Comparison of ENCODE assay signal across 14 cellular contexts in the genomic region with DNA sequence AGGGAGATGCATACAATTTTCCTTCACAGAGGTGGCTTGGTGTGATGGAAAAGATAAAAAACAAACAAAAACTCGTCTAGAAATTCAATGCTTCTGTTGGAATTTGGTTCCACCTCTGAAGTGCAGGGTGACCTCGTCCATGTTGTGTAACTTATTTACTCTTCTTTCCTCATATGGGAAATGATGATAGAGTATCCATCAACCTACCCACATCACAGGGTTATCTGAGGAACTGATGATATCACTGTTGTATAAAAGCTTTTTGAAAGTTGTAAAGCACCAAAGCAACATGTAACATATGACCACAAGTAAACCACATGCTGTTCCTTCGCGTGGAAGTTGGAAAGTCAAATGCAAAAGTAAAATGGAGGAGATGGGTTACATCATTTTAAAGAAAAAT.
DNase-seq lines count a peak whose midpoint lies in the region; ATAC-seq, FAIRE-seq and TF ChIP-seq lines count a peak whose summit lies in the region.
"Had no signal": no experiment of that assay in that cellular context is flagged by ENCODE, and none has a peak within 500 bp of the region (broad histone marks: within the 10 kb centered on the region; RNA-seq: fewer than 3 reads in every experiment).

No MANE protein-coding gene starts in this region.

- H3K4me1 Mint-ChIP-seq in Caco-2 (ENCODE audit: low read depth, unreplicated experiment) = peaks cover 16% of the 10 kb centered on the region
- peaks cover 30% of the 10 kb centered on the region for H3K4me1 Mint-ChIP-seq in activated naive CD8-positive, alpha-beta T cell treated with anti-CD3 and anti-CD28 coated beads, Interleukin-2, amount 10 ng/mL, durations not matched to agents 7 days and 5 days

- 4% methylated on average over 4 of the region's 4 CpGs for WGBS in HepG2 (ENCODE audit: low lambda C conversion rate)

- DNase-seq in Caco-2 = peak in 1 of 2 experiments; percentile 43
- DNase-seq in Jurkat, Clone E6-1 (ENCODE audit: low read depth, low spot score) = peak; percentile 65
- no peak for DNase-seq in activated naive CD8-positive, alpha-beta T cell treated with anti-CD3 and anti-CD28 coated beads, Interleukin-2, amount 10 ng/mL, durations not matched to agents 7 days and 5 days
- peak; percentile 93 for DNase-seq in HepG2 (ENCODE audit: low spot score)
- DNase-seq in activated CD8-positive, alpha-beta memory T cell treated with anti-CD3 and anti-CD28 coated beads for 24 hours = no peak
- no peak for DNase-seq in DMS79 treated with DMSO at 0.1 percent for 48 hours (lab: John Stamatoyannopoulos, UW)
- DNase-seq in kidney = no peak
- DNase-seq: KG1, NCI-H748 treated with DMSO at 0.1 percent for 48 hours, psoas muscle, tibial artery had no signal

- intact Hi-C loops in Caco-2 (cut with micrococcal nuclease; ENCODE audit: unreplicated experiment) (no loop called here), HepG2 (cut with micrococcal nuclease; ENCODE audit: unreplicated experiment) (loop anchor here (1.0 kb wide), 2 partner anchors 13 to 356 kb away; no protein-coding TSS in a partner anchor), kidney (cut with DNase I) (no loop called here)

- ATAC-seq in activated naive CD8-positive, alpha-beta T cell treated with anti-CD3 and anti-CD28 coated beads, Interleukin-2, amount 10 ng/mL, durations not matched to agents 7 days and 5 days (ENCODE audit: low read depth) = peak; percentile 44
- ATAC-seq in HepG2 = peak; percentile 97
- ATAC-seq in HG03095 (IDR thresholded peaks at IDR 0.05; ENCODE audit: unreplicated experiment) = no peak
- ATAC-seq: gastroesophageal sphincter, psoas muscle had no signal

- H4K20me1 ChIP-seq in HepG2 (ENCODE audit: insufficient read depth, low read length) = no peaks in the 10 kb centered on the region

- H3K9me3 ChIP-seq in Caco-2 (no peaks in the 10 kb centered on the region), HepG2 (ENCODE audit: low read length) (no peaks in the 10 kb centered on the region), kidney (ENCODE audit: control insufficient read depth in 1 of 2, low read length in 2 of 2) (no peaks in the 10 kb centered on the region)
- H3K9me3 ChIP-seq: gastroesophageal sphincter, psoas muscle, tibial artery had no signal

- TF ChIP-seq EP300 in HepG2 (IDR thresholded peaks at IDR 0.05; ENCODE audit: low read depth in 2 of 2, low read length in 2 of 2) = peak; percentile 81 to 95
- peak; percentile 83 for TF ChIP-seq EP300 in HepG2 (CRISPR knock-in tag; IDR thresholded peaks at IDR 0.05; ENCODE audit: borderline replicate concordance)

- POLR2A ChIA-PET in Caco-2 (lab: Charles Lee) = no interaction called here
- POLR2A ChIA-PET in activated naive CD8-positive, alpha-beta T cell treated with anti-CD3 and anti-CD28 coated beads, Interleukin-2, amount 10 ng/mL, durations not matched to agents 7 days and 5 days (lab: Charles Lee) = interaction anchor here (0.7 kb wide), 1 partner anchor 347 kb away, joined by 3 read pairs; no protein-coding TSS in a partner anchor
- POLR2A ChIA-PET in HepG2 (lab: Yijun Ruan, JAX) = no interaction called here

- no peak overlapping the region for H3K4me3 Mint-ChIP-seq in Caco-2 (ENCODE audit: unreplicated experiment)
- H3K4me3 Mint-ChIP-seq in activated naive CD8-positive, alpha-beta T cell treated with anti-CD3 and anti-CD28 coated beads, Interleukin-2, amount 10 ng/mL, durations not matched to agents 7 days and 5 days = no peak overlapping the region

- CTCF ChIA-PET in Caco-2 (lab: Charles Lee) (no interaction called here), HepG2 (lab: Yijun Ruan, JAX; ENCODE audit: low intra/inter-chr PET ratio, low total read pairs) (no interaction called here)

- H3K36me3 ChIP-seq in Caco-2 (ENCODE audit: control insufficient read depth, insufficient read depth, low read length) (no peaks in the 10 kb centered on the region), HepG2 (replicated peaks in 1 of 2; ENCODE audit: control insufficient read depth in 1 of 2, insufficient read depth in 2 of 2, low read length in 2 of 2) (no peaks in the 10 kb centered on the region), kidney (ENCODE audit: control insufficient read depth in 1 of 2, insufficient read depth in 2 of 2, low read length in 2 of 2) (no peaks in the 10 kb centered on the region)
- H3K36me3 ChIP-seq: gastroesophageal sphincter, tibial artery had no signal

- FAIRE-seq in HepG2 (lab: Jason Lieb, UNC) (peak; percentile 66), kidney (lab: Jason Lieb, UNC) (no peak)

- peak overlapping the region; percentile 36 for H3K27ac Mint-ChIP-seq in Caco-2 (ENCODE audit: unreplicated experiment)
- H3K27ac Mint-ChIP-seq in activated naive CD8-positive, alpha-beta T cell treated with anti-CD3 and anti-CD28 coated beads, Interleukin-2, amount 10 ng/mL, durations not matched to agents 7 days and 5 days = peak overlapping the region; percentile 47

- H3K27ac ChIP-seq in HepG2 (ENCODE audit: extremely low read length, insufficient read depth, low read length) (no peak overlapping the region), kidney (ENCODE audit: low read depth in 2 of 2, low read length in 2 of 2) (no peak overlapping the region)
- H3K27ac ChIP-seq: gastroesophageal sphincter, psoas muscle, tibial artery had no signal

- no peak overlapping the region for H2AFZ ChIP-seq in HepG2 (ENCODE audit: low read length)

- H3K4me3 ChIP-seq in Caco-2 (ENCODE audit: low read depth, low read length) = no peak overlapping the region
- H3K4me3 ChIP-seq in Jurkat, Clone E6-1 (ENCODE audit: low read length) = no peak overlapping the region
- no peak overlapping the region for H3K4me3 ChIP-seq in HepG2 (replicated peaks in 1 of 3; ENCODE audit: insufficient read depth in 1 of 3, low read depth in 2 of 3, low read length in 3 of 3)
- no peak overlapping the region for H3K4me3 ChIP-seq in kidney (ENCODE audit: low read length in 2 of 2)
- H3K4me3 ChIP-seq: gastroesophageal sphincter, lung, psoas muscle, tibial artery had no signal

- in situ Hi-C loops in HepG2 (cut with HindIII; ENCODE audit: extremely low pct_ligation_motif_present, low pct_unique_long_range_greater_than_20kb) = no loop called here

- peaks cover 17% of the 10 kb centered on the region for H3K4me1 ChIP-seq in Caco-2
- H3K4me1 ChIP-seq in HepG2 (ENCODE audit: insufficient read depth, low read length) = peaks cover 21% of the 10 kb centered on the region
- H3K4me1 ChIP-seq in kidney (ENCODE audit: control insufficient read depth in 1 of 2, insufficient read depth in 1 of 2, low read depth in 1 of 2, low read length in 2 of 2) = no peaks in the 10 kb centered on the region
- H3K4me1 ChIP-seq: gastroesophageal sphincter, tibial artery had no signal

- H3K9ac ChIP-seq in HepG2 (ENCODE audit: insufficient read depth, low read depth, low read length) = no peak overlapping the region
- H3K9ac ChIP-seq in kidney (ENCODE audit: low read length in 2 of 2) = no peak overlapping the region

- H3K4me2 ChIP-seq in HepG2 (ENCODE audit: low read depth, low read length) = 0 out of 2 replicates have a peak overlapping the region, but pooled peaks have one; percentile 1

- BruUV-seq in Caco-2 (replicated peaks; lab: Mats Ljungman, UMichigan) = no TSS peak
- no TSS peak for BruUV-seq in HepG2 (replicated peaks; lab: Mats Ljungman, UMichigan)

- H3K27me3 ChIP-seq in Caco-2 (replicated peaks; ENCODE audit: control insufficient read depth, insufficient read depth, low read length) = no peaks in the 10 kb centered on the region
- no peaks in the 10 kb centered on the region for H3K27me3 ChIP-seq in HepG2 (ENCODE audit: control insufficient read depth in 1 of 2, insufficient read depth in 2 of 2, low read length in 2 of 2)
- H3K27me3 ChIP-seq: gastroesophageal sphincter, tibial artery had no signal

- no peak for TF ChIP-seq POLR2A in HepG2 (IDR thresholded peaks at IDR 0.05; ENCODE audit: insufficient read depth in 1 of 2, low read depth in 2 of 2, low read length in 2 of 2)

- H3K79me2 ChIP-seq in HepG2 (ENCODE audit: insufficient read depth, low read length) = no peaks in the 10 kb centered on the region

- H3K27me3 Mint-ChIP-seq in Caco-2 (ENCODE audit: insufficient read depth, unreplicated experiment) = no peaks in the 10 kb centered on the region
- peaks cover 2% of the 10 kb centered on the region for H3K27me3 Mint-ChIP-seq in activated naive CD8-positive, alpha-beta T cell treated with anti-CD3 and anti-CD28 coated beads, Interleukin-2, amount 10 ng/mL, durations not matched to agents 7 days and 5 days

- no peaks in the 10 kb centered on the region for H3K36me3 Mint-ChIP-seq in Caco-2 (ENCODE audit: insufficient read depth, unreplicated experiment)
- H3K36me3 Mint-ChIP-seq in activated naive CD8-positive, alpha-beta T cell treated with anti-CD3 and anti-CD28 coated beads, Interleukin-2, amount 10 ng/mL, durations not matched to agents 7 days and 5 days = peaks cover 2% of the 10 kb centered on the region

- TF ChIP-seq RAD21 in HepG2 (CRISPR knock-in tag; IDR thresholded peaks at IDR 0.05) = no peak

- TF ChIP-seq CTCF in Caco-2 (IDR thresholded peaks at IDR 0.05; ENCODE audit: insufficient read depth in 1 of 2, low read depth in 1 of 2, low read length in 1 of 2, severe bottlenecking in 1 of 2, unreplicated experiment in 1 of 2) = no peak
- no peak for TF ChIP-seq CTCF in HepG2 (CRISPR knock-in tag; IDR thresholded peaks at IDR 0.05)
- no peak for TF ChIP-seq CTCF in kidney (IDR thresholded peaks at IDR 0.05; ENCODE audit: borderline replicate concordance, extremely low read depth, insufficient read depth)

- peaks cover 10% of the 10 kb centered on the region for H3K9me3 Mint-ChIP-seq in Caco-2 (ENCODE audit: unreplicated experiment)
- peaks cover 5% of the 10 kb centered on the region for H3K9me3 Mint-ChIP-seq in activated naive CD8-positive, alpha-beta T cell treated with anti-CD3 and anti-CD28 coated beads, Interleukin-2, amount 10 ng/mL, durations not matched to agents 7 days and 5 days

TF ChIP-seq in HepG2, 621 proteins besides CTCF, POLR2A, EP300 and RAD21 (continues in another document):
- peak; percentile 95 for TF ChIP-seq NCOA2 (CRISPR knock-in tag; IDR thresholded peaks at IDR 0.05)
- peak; percentile 58; the same call in 1 of the 2 replicates for TF ChIP-seq ELF4 (CRISPR knock-in tag; IDR thresholded peaks at IDR 0.05; ENCODE audit: borderline replicate concordance)
- TF ChIP-seq ZNF850 (CRISPR knock-in tag; conservative IDR thresholded peaks at IDR 0.05) = no peak
- TF ChIP-seq FOSL2 (CRISPR knock-in tag; IDR thresholded peaks at IDR 0.05) = peak; percentile 75
- peak; percentile 95 for TF ChIP-seq KDM1A (CRISPR knock-in tag; IDR thresholded peaks at IDR 0.05)
- peak; percentile 74 for TF ChIP-seq TBX3 (IDR thresholded peaks at IDR 0.05; ENCODE audit: borderline replicate concordance)
- no peak for TF ChIP-seq ZNF576 (CRISPR knock-in tag; IDR thresholded peaks at IDR 0.05)
- TF ChIP-seq ZNF747 (CRISPR knock-in tag; IDR thresholded peaks at IDR 0.05; ENCODE audit: borderline replicate concordance) = 0 out of 2 replicates have a peak, but pooled peaks have one; percentile 19
- peak; percentile 93 for TF ChIP-seq CEBPG (CRISPR knock-in tag; IDR thresholded peaks at IDR 0.05)
- no peak; the same call in 1 of the 2 replicates for TF ChIP-seq ZNF24 (IDR thresholded peaks at IDR 0.05)

Comparison
In these comparisons a context has a peak if more than half of its experiments do, and no peak if none do; other contexts are left out.
1. DNase-seq: peak in Jurkat, Clone E6-1 (single experiment) and HepG2 (single experiment); none in activated naive CD8-positive, alpha-beta T cell treated with anti-CD3 and anti-CD28 coated beads, Interleukin-2, amount 10 ng/mL, durations not matched to agents 7 days and 5 days (single experiment), activated CD8-positive, alpha-beta memory T cell treated with anti-CD3 and anti-CD28 coated beads for 24 hours (single experiment), DMS79 treated with DMSO at 0.1 percent for 48 hours (single experiment) and kidney (single experiment).